8 cellular contexts compared by ENCODE assay signal in genomic region chr15:67456677-67457529, GRCh38.
DNase-seq lines count a peak whose midpoint lies in the region; ATAC-seq and TF ChIP-seq lines count a peak whose summit lies in the region.

No MANE protein-coding gene starts in this region.

- ATAC-seq in left lobe of liver (peak; percentile 98), HG02763 (IDR thresholded peaks at IDR 0.05; ENCODE audit: unreplicated experiment) (no peak)

- CTCF ChIA-PET in CD4-positive, alpha-beta memory T cell (lab: Charles Lee; ENCODE audit: partially characterized antibody) = interaction anchor here (0.7 to 6.3 kb wide), 27 partner anchors 10 to 771 kb away, joined by 3 to 110 read pairs (median 4); partner anchors contain the start of gene RNU6-1
- CTCF ChIA-PET in HEK293T (lab: Yijun Ruan, JAX) = interaction anchor here (0.7 to 1.8 kb wide), 11 partner anchors 9 to 381 kb away, joined by 3 to 7 read pairs (median 3); no protein-coding TSS in a partner anchor

- POLR2A ChIA-PET in CD4-positive, alpha-beta memory T cell (lab: Charles Lee; ENCODE audit: partially characterized antibody) = interaction anchor here (2.1 kb wide), 1 partner anchor 379 kb away, joined by 10 read pairs; no protein-coding TSS in a partner anchor
- POLR2A ChIA-PET in HEK293T (lab: Yijun Ruan, JAX) = no interaction called here

- peaks cover 0 to 2% (median 0%) of the 10 kb centered on the region in 8 donors for H3K9me3 Mint-ChIP-seq in CD4-positive, alpha-beta memory T cell

- H3K36me3 ChIP-seq in CD4-positive, alpha-beta memory T cell (ENCODE audit: insufficient read depth, low read length) = no peaks in the 10 kb centered on the region

- peaks cover 0 to 10% of the 10 kb centered on the region in 2 donors for H3K36me3 Mint-ChIP-seq in CD4-positive, alpha-beta memory T cell

- intact Hi-C loops in CD4-positive, alpha-beta memory T cell (cut with micrococcal nuclease) = loop anchor here (1.0 kb wide), 2 partner anchors 379 to 511 kb away; no protein-coding TSS in a partner anchor

- no peaks in the 10 kb centered on the region for H3K9me3 ChIP-seq in CD4-positive, alpha-beta memory T cell (ENCODE audit: control insufficient read depth in 1 of 2, low read length in 2 of 2)

- H3K4me1 ChIP-seq in CD4-positive, alpha-beta memory T cell (ENCODE audit: insufficient read depth, low read length) = no peaks in the 10 kb centered on the region

- H3K4me1 Mint-ChIP-seq in CD4-positive, alpha-beta memory T cell = peaks cover 0 to 1% (median 0%) of the 10 kb centered on the region in 4 donors

- H3K4me3 Mint-ChIP-seq in CD4-positive, alpha-beta memory T cell = peak overlapping the region in 2 of 8 donors; percentile 20 to 26

- TF ChIP-seq CTCF in choroid plexus epithelial cell (conservative IDR thresholded peaks at IDR 0.05; ENCODE audit: low read depth, low read length) = peak; percentile 96

- H3K27ac Mint-ChIP-seq in CD4-positive, alpha-beta memory T cell = no peak overlapping the region

- peaks cover 0 to 2% of the 10 kb centered on the region in 2 donors for H3K27me3 Mint-ChIP-seq in CD4-positive, alpha-beta memory T cell

- H3K27me3 ChIP-seq in CD4-positive, alpha-beta memory T cell (ENCODE audit: insufficient read depth, low read length) = no peaks in the 10 kb centered on the region

- peak; percentile 69 to 75 (median 72) for DNase-seq in CD4-positive, alpha-beta memory T cell
- DNase-seq in HEK293T (ENCODE audit: extremely low spot score) = peak; percentile 86
- DNase-seq in NCI-H524 (lab: John Stamatoyannopoulos, UW) = peak; percentile 80 to 86
- DNase-seq in activated CD4-positive, alpha-beta T cell treated with anti-CD3 and anti-CD28 coated beads for 4 hours = peak; percentile 78 to 87
- DNase-seq in choroid plexus epithelial cell (ENCODE audit: low read depth) = peak; percentile 67
- peak; percentile 81 for DNase-seq in left lobe of liver (ENCODE audit: low spot score)
- peak; percentile 77 to 88 for DNase-seq in stimulated activated CD4-positive, alpha-beta T cell treated with anti-CD3 and anti-CD28 coated beads, Interleukin-4, amount 100 ng/mL, for 48 hours (ENCODE audit: low read depth in 2 of 2)

- H3K27ac ChIP-seq in CD4-positive, alpha-beta memory T cell (ENCODE audit: low read depth, low read length) = no peak overlapping the region

- H3K4me3 ChIP-seq in CD4-positive, alpha-beta memory T cell (ENCODE audit: low read length in 2 of 2) = no peak overlapping the region
- no peak overlapping the region for H3K4me3 ChIP-seq in choroid plexus epithelial cell (ENCODE audit: low read depth, low read length)

TF ChIP-seq in HEK293T, 16 proteins besides CTCF, POLR2A, EP300 and RAD21:
- no peak for TF ChIP-seq NFRKB (IDR thresholded peaks at IDR 0.05)
- no peak for TF ChIP-seq SP1 (IDR thresholded peaks at IDR 0.05)
